14 cellular contexts compared by ENCODE assay signal in genomic region chr22:41782751-41783150, GRCh38. TPM values are rescaled to one million over a fixed set of nuclear protein-coding genes. Genes with fewer than 3 reads are reported as not detected.
DNase-seq lines count a peak whose midpoint lies in the region; ATAC-seq and TF ChIP-seq lines count a peak whose summit lies in the region.
"Had no signal": no experiment of that assay in that cellular context is flagged by ENCODE, and none has a peak within 500 bp of the region (broad histone marks: within the 10 kb centered on the region; RNA-seq: fewer than 3 reads in every experiment).

No MANE protein-coding gene starts in this region.

- CTCF ChIA-PET in activated naive CD4-positive, alpha-beta T cell treated with anti-CD3 and anti-CD28 coated beads for 36 hours (lab: Charles Lee): interaction anchor here (0.6 to 5.0 kb wide), 4 partner anchors 17 to 179 kb away, joined by 3 to 38 read pairs (median 19); partner anchors contain the start of gene CCDC134

- H3K27ac ChIP-seq in WERI-Rb-1 (0 out of 2 replicates have a peak overlapping the region, but pooled peaks have one; percentile 7), duodenal mucosa (ENCODE audit: low read depth, low read length) (no peak overlapping the region)
- H3K27ac ChIP-seq: KMS-11 had no signal

- no peaks in the 10 kb centered on the region for H3K27me3 Mint-ChIP-seq in activated naive CD4-positive, alpha-beta T cell treated with anti-CD3 and anti-CD28 coated beads for 36 hours (ENCODE audit: low read depth)
- no peaks in the 10 kb centered on the region for H3K27me3 Mint-ChIP-seq in stimulated activated naive B cell treated with anti-CD40 and anti-IgM and Interleukin-4, amounts not matched to agents 10 μg/mL and 1 μg/mL and 100 μg/mL, for 72 hours

- H3K4me1 ChIP-seq in duodenal mucosa (ENCODE audit: control insufficient read depth in 1 of 2, insufficient read depth in 2 of 2, low read length in 2 of 2): peaks cover 0 to 5% of the 10 kb centered on the region in 2 donors

- H3K4me1 Mint-ChIP-seq in activated naive CD4-positive, alpha-beta T cell treated with anti-CD3 and anti-CD28 coated beads for 36 hours (ENCODE audit: low read depth): peaks cover 55% of the 10 kb centered on the region
- peaks cover 27 to 46% of the 10 kb centered on the region in 2 donors for H3K4me1 Mint-ChIP-seq in stimulated activated naive B cell treated with anti-CD40 and anti-IgM and Interleukin-4, amounts not matched to agents 10 μg/mL and 1 μg/mL and 100 μg/mL, for 72 hours
- H3K4me1 Mint-ChIP-seq: neural crest cell had no signal

- no peak for ATAC-seq in stimulated activated naive B cell treated with anti-CD40 and anti-IgM and Interleukin-4, amounts not matched to agents 10 μg/mL and 1 μg/mL and 100 μg/mL, for 72 hours (replicated peaks)

- H3K36me3 Mint-ChIP-seq in activated naive CD4-positive, alpha-beta T cell treated with anti-CD3 and anti-CD28 coated beads for 36 hours (ENCODE audit: low read depth): no peaks in the 10 kb centered on the region
- peaks cover 8 to 9% of the 10 kb centered on the region in 2 donors for H3K36me3 Mint-ChIP-seq in stimulated activated naive B cell treated with anti-CD40 and anti-IgM and Interleukin-4, amounts not matched to agents 10 μg/mL and 1 μg/mL and 100 μg/mL, for 72 hours

- H3K27me3 ChIP-seq in WERI-Rb-1 (ENCODE audit: insufficient read depth, low read depth, severe bottlenecking) (no peaks in the 10 kb centered on the region), duodenal mucosa (ENCODE audit: control insufficient read depth in 1 of 2, insufficient read depth in 2 of 2, low read length in 2 of 2) (no peaks in the 10 kb centered on the region)

- intact Hi-C loops in activated naive CD4-positive, alpha-beta T cell treated with anti-CD3 and anti-CD28 coated beads for 36 hours (cut with micrococcal nuclease): loop anchor here (5.0 to 10.0 kb wide), 3 partner anchors 85 to 338 kb away; partner anchors contain the start of genes MEI1, NAGA, PHETA2 and TOB2

- H3K36me3 ChIP-seq in WERI-Rb-1 (no peaks in the 10 kb centered on the region), duodenal mucosa (ENCODE audit: control insufficient read depth in 1 of 2, insufficient read depth in 2 of 2, low read length in 2 of 2) (no peaks in the 10 kb centered on the region)

- H3K9ac ChIP-seq in duodenal mucosa (ENCODE audit: low read depth in 1 of 2, low read length in 2 of 2): peak overlapping the region; percentile 55 to 58
- H3K9ac ChIP-seq: KMS-11 had no signal

- no peak for DNase-seq in activated naive CD4-positive, alpha-beta T cell treated with anti-CD3 and anti-CD28 coated beads for 36 hours
- DNase-seq in activated naive CD4-positive, alpha-beta T cell (lab: John Stamatoyannopoulos, UW): no peak
- DNase-seq in WERI-Rb-1 (no peak), globus pallidus (ENCODE audit: low spot score) (no peak), NCI-H2171 treated with DMSO at 0.1 percent for 48 hours (lab: John Stamatoyannopoulos, UW) (no peak)
- no peak for DNase-seq in stimulated activated naive B cell treated with anti-CD40 and anti-IgM and Interleukin-4, amounts not matched to agents 10 μg/mL and 1 μg/mL and 100 μg/mL, for 72 hours
- DNase-seq in stimulated activated CD4-positive, alpha-beta T cell treated with anti-CD3 and anti-CD28 coated beads, Interleukin-4, amount 100 ng/mL, for 1 hour: no peak
- DNase-seq: cortex of kidney, NCI-H1092 treated with DMSO at 0.1 percent for 48 hours, NCI-H2171, SW 1271 had no signal

- H3K4me3 ChIP-seq in WERI-Rb-1 (ENCODE audit: low read depth, low read length) (no peak overlapping the region), duodenal mucosa (ENCODE audit: low read depth in 1 of 2, low read length in 2 of 2) (peak overlapping the region in 1 of 2 donors; percentile 59)

- H3K9me3 ChIP-seq in WERI-Rb-1 (ENCODE audit: severe bottlenecking) (no peaks in the 10 kb centered on the region), duodenal mucosa (ENCODE audit: control insufficient read depth in 1 of 2, low read length in 2 of 2) (no peaks in the 10 kb centered on the region)

- peak overlapping the region; percentile 95 for H3K27ac Mint-ChIP-seq in activated naive CD4-positive, alpha-beta T cell treated with anti-CD3 and anti-CD28 coated beads for 36 hours
- H3K27ac Mint-ChIP-seq in stimulated activated naive B cell treated with anti-CD40 and anti-IgM and Interleukin-4, amounts not matched to agents 10 μg/mL and 1 μg/mL and 100 μg/mL, for 72 hours: no peak overlapping the region

- no peaks in the 10 kb centered on the region for H3K9me3 Mint-ChIP-seq in activated naive CD4-positive, alpha-beta T cell treated with anti-CD3 and anti-CD28 coated beads for 36 hours
- no peaks in the 10 kb centered on the region for H3K9me3 Mint-ChIP-seq in stimulated activated naive B cell treated with anti-CD40 and anti-IgM and Interleukin-4, amounts not matched to agents 10 μg/mL and 1 μg/mL and 100 μg/mL, for 72 hours
- H3K9me3 Mint-ChIP-seq: neural crest cell had no signal

- H3K4me3 Mint-ChIP-seq in activated naive CD4-positive, alpha-beta T cell treated with anti-CD3 and anti-CD28 coated beads for 36 hours: peak overlapping the region; percentile 86
- H3K4me3 Mint-ChIP-seq in stimulated activated naive B cell treated with anti-CD40 and anti-IgM and Interleukin-4, amounts not matched to agents 10 μg/mL and 1 μg/mL and 100 μg/mL, for 72 hours: peak overlapping the region; percentile 33 to 88
- H3K4me3 Mint-ChIP-seq: neural crest cell had no signal

- no peak for TF ChIP-seq CTCF in WERI-Rb-1 (IDR thresholded peaks at IDR 0.05; ENCODE audit: low read depth, low read length)

RNA-seq across cellular contexts. Expression of gene CCDC134, which starts 17.7 kb away (rescaled TPM):
- total RNA-seq in activated naive CD4-positive, alpha-beta T cell treated with anti-CD3 and anti-CD28 coated beads for 36 hours: 10 to 100 TPM; 17.0 to 19.3 TPM

RNA-seq across cellular contexts. Expression of gene SREBF2, which starts 50.2 kb away (rescaled TPM):
- 100 to 1,000 TPM; 143 to 147 TPM for total RNA-seq in activated naive CD4-positive, alpha-beta T cell treated with anti-CD3 and anti-CD28 coated beads for 36 hours
